7 cellular contexts compared by ENCODE assay signal in genomic region chr7:38660427-38661099, GRCh38. TPM values are rescaled to one million over a fixed set of nuclear protein-coding genes. Genes with fewer than 3 reads are reported as not detected.
A peak's percentile ranks its signal among the peaks of the same experiment; 100 is the strongest.
DNase-seq lines count a peak whose midpoint lies in the region; ATAC-seq and TF ChIP-seq lines count a peak whose summit lies in the region.

No MANE protein-coding gene starts in this region.

- H3K4me1 Mint-ChIP-seq in neural crest cell, result no peaks in the 10 kb centered on the region

- TF ChIP-seq CTCF in epithelial cell of proximal tubule (conservative IDR thresholded peaks at IDR 0.05; ENCODE audit: low read depth, low read length) (peak; percentile 83), neural crest cell (conservative IDR thresholded peaks at IDR 0.05) (peak; percentile 74)

- in situ Hi-C loops in SK-MEL-5 (cut with HindIII; ENCODE audit: low pct_unique_long_range_greater_than_20kb, low sequenced_read_pairs), result no loop called here

- DNase-seq in GDM1 (lab: John Stamatoyannopoulos, UW) (peak; percentile 6), Kasumi-1 (lab: John Stamatoyannopoulos, UW) (peak; percentile 69 to 80), SK-MEL-5 (ENCODE audit: low read depth, low spot score) (peak; percentile 81), epithelial cell of proximal tubule (ENCODE audit: low read depth) (no peak), neural crest cell (ENCODE audit: low read depth, low spot score) (peak; percentile 17)

- H3K4me3 Mint-ChIP-seq in neural crest cell, result no peak overlapping the region

- peaks cover 7% of the 10 kb centered on the region for H3K27me3 Mint-ChIP-seq in neural crest cell (ENCODE audit: low read depth)

- H3K27ac Mint-ChIP-seq in neural crest cell (ENCODE audit: unreplicated experiment), result no peak overlapping the region

- no peak overlapping the region for H3K4me3 ChIP-seq in epithelial cell of proximal tubule (ENCODE audit: low read depth, low read length)

- H3K9me3 Mint-ChIP-seq in neural crest cell, result peaks cover 5% of the 10 kb centered on the region

- ATAC-seq in GM21515 (IDR thresholded peaks at IDR 0.05; ENCODE audit: unreplicated experiment) (peak; percentile 92), GM19397 (IDR thresholded peaks at IDR 0.05; ENCODE audit: unreplicated experiment) (no peak)

- no peaks in the 10 kb centered on the region for H3K36me3 Mint-ChIP-seq in neural crest cell (ENCODE audit: low read depth)

RNA-seq across cellular contexts. Expression of gene AMPH, which starts 29.4 kb away (rescaled TPM):
- not detected in 2 replicates for total RNA-seq in SK-MEL-5 (2014; rRNA removed; shearing (Covaris generic))
- 0.17 and 0.33 TPM in 2 replicates for polyA plus RNA-seq in SK-MEL-5 (2015; cell fraction: cytosol; rRNA removed)
- polyA plus RNA-seq in SK-MEL-5 (2015; cell fraction: nucleus; rRNA removed), result 0.05 TPM in 1 of 2 replicates, not detected in the other
- total RNA-seq in epithelial cell of proximal tubule (0.06 and 0.07 TPM in 2 replicates), neural crest cell (32.4 and 33.7 TPM in 2 replicates)

Comparison
In these comparisons a context has a peak if more than half of its experiments do, and no peak if none do; other contexts are left out.
1. RNA of gene AMPH, which starts 29.4 kb away (total RNA-seq): 32.4 to 33.7 TPM in neural crest cell; 0.06 to 0.07 TPM in epithelial cell of proximal tubule and not detected in SK-MEL-5; every median in the first group is over 10 times any median in the second.